ENCODE assay signal across 8 cellular contexts in genomic region chr9:89309608-89310485, GRCh38.
DNase-seq lines count a peak whose midpoint lies in the region; ATAC-seq and TF ChIP-seq lines count a peak whose summit lies in the region.

No MANE protein-coding gene starts in this region.

- peak overlapping the region; percentile 92 for H3K27ac Mint-ChIP-seq in activated naive CD4-positive, alpha-beta T cell treated with anti-CD3 and anti-CD28 coated beads, Interleukin-2, amount 50 U/mL, for 24 hours
- peak overlapping the region; percentile 99 for H3K27ac Mint-ChIP-seq in stimulated activated memory B cell treated with anti-CD40 and anti-IgM and Interleukin-4, amounts not matched to agents 10 μg/mL and 1 μg/mL and 100 μg/mL, for 72 hours

- H3K27me3 Mint-ChIP-seq in activated naive CD4-positive, alpha-beta T cell treated with anti-CD3 and anti-CD28 coated beads, Interleukin-2, amount 50 U/mL, for 24 hours = no peaks in the 10 kb centered on the region
- no peaks in the 10 kb centered on the region for H3K27me3 Mint-ChIP-seq in stimulated activated memory B cell treated with anti-CD40 and anti-IgM and Interleukin-4, amounts not matched to agents 10 μg/mL and 1 μg/mL and 100 μg/mL, for 72 hours

- peak overlapping the region; percentile 92 for H3K9ac ChIP-seq in HUES6 (ENCODE audit: low read length)

- peaks cover 26% of the 10 kb centered on the region for H3K4me1 Mint-ChIP-seq in activated naive CD4-positive, alpha-beta T cell treated with anti-CD3 and anti-CD28 coated beads, Interleukin-2, amount 50 U/mL, for 24 hours
- H3K4me1 Mint-ChIP-seq in stimulated activated memory B cell treated with anti-CD40 and anti-IgM and Interleukin-4, amounts not matched to agents 10 μg/mL and 1 μg/mL and 100 μg/mL, for 72 hours = peaks cover 34% of the 10 kb centered on the region

- TF ChIP-seq CTCF in AG10803 (conservative IDR thresholded peaks at IDR 0.05; ENCODE audit: low read length) = no peak

- H3K36me3 ChIP-seq in HUES6 (ENCODE audit: control insufficient read depth, insufficient read depth, low read length) = peaks cover 19% of the 10 kb centered on the region

- no peak for ATAC-seq in stimulated activated memory B cell treated with anti-CD40 and anti-IgM and Interleukin-4, amounts not matched to agents 10 μg/mL and 1 μg/mL and 100 μg/mL, for 72 hours
- ATAC-seq in HG03565 (IDR thresholded peaks at IDR 0.05; ENCODE audit: unreplicated experiment) (no peak), GM21390 (IDR thresholded peaks at IDR 0.05; ENCODE audit: unreplicated experiment) (no peak)

- H3K4me1 ChIP-seq in HUES6 (ENCODE audit: control insufficient read depth, insufficient read depth, low read length) = peaks cover 16% of the 10 kb centered on the region; the same call in 1 of the 2 replicates

- DNase-seq in AG10803 (ENCODE audit: low read depth) (no peak), NCI-H2196 treated with DMSO at 0.1 percent for 48 hours (lab: John Stamatoyannopoulos, UW; ENCODE audit: unreplicated experiment) (no peak)

- no peaks in the 10 kb centered on the region for H3K9me3 ChIP-seq in HUES6 (ENCODE audit: control insufficient read depth, insufficient read depth, low read depth, low read length)
- H3K9me3 ChIP-seq in iPS-18c (ENCODE audit: control insufficient read depth, insufficient read depth, low read length) = peaks cover 2% of the 10 kb centered on the region

- H3K4me3 ChIP-seq in AG10803 (ENCODE audit: low read length) = peak overlapping the region; percentile 80
- H3K4me3 ChIP-seq in HUES6 (ENCODE audit: low read depth, low read length) = peak overlapping the region; percentile 76
- H3K4me3 ChIP-seq in iPS-18c (ENCODE audit: insufficient read depth, low read depth, low read length) = peak overlapping the region; percentile 73

- H3K27me3 ChIP-seq in HUES6 (ENCODE audit: control insufficient read depth, insufficient read depth, low read length) = no peaks in the 10 kb centered on the region

- peak overlapping the region; percentile 97 for H3K27ac ChIP-seq in HUES6 (ENCODE audit: low read depth, low read length)

- peaks cover 4% of the 10 kb centered on the region for H3K36me3 Mint-ChIP-seq in activated naive CD4-positive, alpha-beta T cell treated with anti-CD3 and anti-CD28 coated beads, Interleukin-2, amount 50 U/mL, for 24 hours
- H3K36me3 Mint-ChIP-seq in stimulated activated memory B cell treated with anti-CD40 and anti-IgM and Interleukin-4, amounts not matched to agents 10 μg/mL and 1 μg/mL and 100 μg/mL, for 72 hours = peaks cover 16% of the 10 kb centered on the region

- H3K9me3 Mint-ChIP-seq in activated naive CD4-positive, alpha-beta T cell treated with anti-CD3 and anti-CD28 coated beads, Interleukin-2, amount 50 U/mL, for 24 hours = no peaks in the 10 kb centered on the region
- H3K9me3 Mint-ChIP-seq in stimulated activated memory B cell treated with anti-CD40 and anti-IgM and Interleukin-4, amounts not matched to agents 10 μg/mL and 1 μg/mL and 100 μg/mL, for 72 hours = no peaks in the 10 kb centered on the region

- peak overlapping the region; percentile 90 for H3K4me3 Mint-ChIP-seq in activated naive CD4-positive, alpha-beta T cell treated with anti-CD3 and anti-CD28 coated beads, Interleukin-2, amount 50 U/mL, for 24 hours
- H3K4me3 Mint-ChIP-seq in stimulated activated memory B cell treated with anti-CD40 and anti-IgM and Interleukin-4, amounts not matched to agents 10 μg/mL and 1 μg/mL and 100 μg/mL, for 72 hours = peak overlapping the region; percentile 94
